18 cellular contexts compared by ENCODE assay signal in the genomic region with DNA sequence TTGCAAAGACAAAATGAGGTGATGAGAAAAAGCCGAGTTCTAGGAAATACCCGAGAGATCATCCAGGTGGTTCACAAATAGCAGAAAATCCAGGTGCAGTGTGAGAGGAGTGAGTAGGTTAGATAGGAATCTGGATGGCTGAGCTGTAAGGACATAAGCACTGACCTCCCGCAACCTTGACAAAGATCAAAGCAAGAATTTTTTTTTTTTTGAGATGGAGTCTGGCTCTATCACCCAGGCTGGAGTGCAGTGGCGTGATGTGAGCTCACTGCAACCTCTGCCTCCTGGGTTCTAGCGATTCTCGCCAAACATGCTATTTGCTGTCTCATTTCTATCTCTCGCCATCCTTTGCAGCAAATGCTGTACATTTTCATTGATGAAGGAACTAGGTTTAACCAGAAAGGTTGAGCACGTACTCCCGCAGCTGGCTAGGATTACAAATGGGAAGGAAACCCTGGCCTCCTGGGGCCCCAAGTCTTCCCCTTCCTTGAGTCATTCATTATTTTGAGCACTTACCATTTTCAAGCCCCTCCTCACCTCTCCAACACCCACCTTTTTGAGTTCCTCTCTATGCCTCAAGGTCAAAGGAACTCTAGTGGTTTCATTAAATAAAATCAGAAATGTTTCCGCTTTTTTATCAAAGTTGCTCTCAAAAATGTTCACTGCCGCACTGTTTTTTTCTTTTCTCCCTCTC. TPM values are rescaled to one million over a fixed set of nuclear protein-coding genes. Genes with fewer than 3 reads are reported as not detected.
"Had no signal": no experiment of that assay in that cellular context is flagged by ENCODE, and none has a peak within 500 bp of the region (broad histone marks: within the 10 kb centered on the region; RNA-seq: fewer than 3 reads in every experiment).

No MANE protein-coding gene starts in this region.

- H3K4me3 ChIP-seq: cardiac muscle cell, gastrocnemius medialis, lower lobe of right lung, mucosa of descending colon, thyroid gland had no signal

- H3K27me3 ChIP-seq: cardiac muscle cell, gastrocnemius medialis, thyroid gland had no signal

- FAIRE-seq: astrocyte, endothelial cell of umbilical vein, small intestine had no signal

- H3K4me3 Mint-ChIP-seq: activated CD8-positive, alpha-beta T cell treated with anti-CD3 and anti-CD28 coated beads for 36 hours; activated naive CD8-positive, alpha-beta T cell treated with anti-CD3 and anti-CD28 coated beads, Interleukin-2, amount 50 U/mL, for 24 hours; naive thymus-derived CD8-positive, alpha-beta T cell; stimulated activated effector memory CD8-positive, alpha-beta T cell treated with anti-CD3 and anti-CD28 coated beads, Interleukin-12 subunit alpha, Interleukin-12 subunit beta, amount 100 ng/mL, for 72 hours; T-helper 2 cell treated with Interferon-gamma antibody and Interleukin-4, amounts not matched to agents 5 μg/mL and 100 μg/mL, for 36 hours had no signal

- H3K27ac Mint-ChIP-seq: activated CD8-positive, alpha-beta T cell treated with anti-CD3 and anti-CD28 coated beads for 36 hours; activated naive CD8-positive, alpha-beta T cell treated with anti-CD3 and anti-CD28 coated beads, Interleukin-2, amount 50 U/mL, for 24 hours; naive thymus-derived CD8-positive, alpha-beta T cell; stimulated activated effector memory CD8-positive, alpha-beta T cell treated with anti-CD3 and anti-CD28 coated beads, Interleukin-12 subunit alpha, Interleukin-12 subunit beta, amount 100 ng/mL, for 72 hours; T-helper 2 cell treated with Interferon-gamma antibody and Interleukin-4, amounts not matched to agents 5 μg/mL and 100 μg/mL, for 36 hours had no signal

- DNase-seq: activated CD8-positive, alpha-beta memory T cell treated with anti-CD3 and anti-CD28 coated beads, Interleukin-2, amount 50 U/mL, for 4 hours; activated CD8-positive, alpha-beta T cell treated with anti-CD3 and anti-CD28 coated beads for 36 hours; activated naive CD4-positive, alpha-beta T cell; activated naive CD8-positive, alpha-beta T cell treated with anti-CD3 and anti-CD28 coated beads, Interleukin-2, amount 50 U/mL, for 24 hours; gastrocnemius medialis; left cardiac atrium; lower lobe of right lung; mucosa of descending colon; naive thymus-derived CD8-positive, alpha-beta T cell; right cardiac atrium; small intestine; thyroid gland had no signal

- H3K36me3 ChIP-seq: cardiac muscle cell, gastrocnemius medialis, lower lobe of right lung, thyroid gland had no signal

- H3K9me3 Mint-ChIP-seq: activated CD8-positive, alpha-beta T cell treated with anti-CD3 and anti-CD28 coated beads for 36 hours; activated naive CD8-positive, alpha-beta T cell treated with anti-CD3 and anti-CD28 coated beads, Interleukin-2, amount 50 U/mL, for 24 hours; stimulated activated effector memory CD8-positive, alpha-beta T cell treated with anti-CD3 and anti-CD28 coated beads, Interleukin-12 subunit alpha, Interleukin-12 subunit beta, amount 100 ng/mL, for 72 hours; T-helper 2 cell treated with Interferon-gamma antibody and Interleukin-4, amounts not matched to agents 5 μg/mL and 100 μg/mL, for 36 hours had no signal

- H3K9me3 ChIP-seq: gastrocnemius medialis, lower lobe of right lung, mucosa of descending colon, thyroid gland had no signal

- H3K27ac ChIP-seq: cardiac muscle cell, gastrocnemius medialis, lower lobe of right lung, thyroid gland had no signal

- H3K4me1 ChIP-seq: gastrocnemius medialis, lower lobe of right lung, thyroid gland had no signal

- H3K36me3 Mint-ChIP-seq: stimulated activated effector memory CD8-positive, alpha-beta T cell treated with anti-CD3 and anti-CD28 coated beads, Interleukin-12 subunit alpha, Interleukin-12 subunit beta, amount 100 ng/mL, for 72 hours had no signal

- ATAC-seq: activated CD8-positive, alpha-beta T cell treated with anti-CD3 and anti-CD28 coated beads for 36 hours; activated naive CD8-positive, alpha-beta T cell treated with anti-CD3 and anti-CD28 coated beads, Interleukin-2, amount 50 U/mL, for 24 hours; gastrocnemius medialis; left cardiac atrium; lower lobe of right lung; mucosa of descending colon; naive thymus-derived CD8-positive, alpha-beta T cell; right cardiac atrium; stimulated activated effector memory CD8-positive, alpha-beta T cell treated with anti-CD3 and anti-CD28 coated beads, Interleukin-12 subunit alpha, Interleukin-12 subunit beta, amount 100 ng/mL, for 72 hours had no signal

- H3K4me1 Mint-ChIP-seq: stimulated activated effector memory CD8-positive, alpha-beta T cell treated with anti-CD3 and anti-CD28 coated beads, Interleukin-12 subunit alpha, Interleukin-12 subunit beta, amount 100 ng/mL, for 72 hours had no signal

RNA-seq across cellular contexts. Expression of gene NLRP12, which starts 38.8 kb away (rescaled TPM):
- total RNA-seq: astrocyte; cardiac muscle cell; fibroblast of lung; naive thymus-derived CD8-positive, alpha-beta T cell had no signal
- polyA plus RNA-seq: cardiac muscle cell, fibroblast of lung had no signal
